ENCODE assay signal across 8 cellular contexts in the genomic region with DNA sequence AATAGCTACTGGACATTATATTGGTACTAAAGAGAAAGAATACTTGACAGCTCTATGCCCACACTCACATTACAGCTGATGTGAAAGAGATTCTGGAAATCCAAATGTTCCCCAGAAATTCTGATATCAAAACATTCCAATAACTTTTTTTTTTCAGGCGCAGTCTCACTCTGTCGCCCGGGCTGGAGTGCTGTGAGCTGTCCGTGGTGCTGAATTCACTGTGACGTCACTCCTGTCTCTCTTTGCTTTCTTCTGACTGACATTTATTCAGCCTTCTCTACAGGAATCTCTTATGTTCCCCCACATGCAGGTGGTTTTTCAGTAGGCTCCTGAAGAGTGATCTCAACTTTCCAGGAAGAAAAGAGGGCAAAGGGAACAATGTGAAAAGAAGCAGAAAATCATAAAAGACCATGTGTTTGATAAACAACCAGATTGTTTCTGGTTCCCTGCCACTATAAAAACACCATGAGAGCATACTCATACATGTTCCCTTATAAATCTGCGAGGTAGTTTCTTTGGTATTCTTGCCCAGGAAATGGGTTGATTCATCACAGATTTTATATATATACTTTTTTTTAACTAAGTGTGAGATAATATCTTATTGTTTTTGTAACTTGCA. TPM values are rescaled to one million over a fixed set of nuclear protein-coding genes. Genes with fewer than 3 reads are reported as not detected.
A peak's percentile ranks its signal among the peaks of the same experiment; 100 is the strongest.
DNase-seq lines count a peak whose midpoint lies in the region; ATAC-seq and TF ChIP-seq lines count a peak whose summit lies in the region.

No MANE protein-coding gene starts in this region.

- no peaks in the 10 kb centered on the region for H4K20me1 ChIP-seq in fibroblast of lung (ENCODE audit: control insufficient read depth, extremely low read depth, insufficient read depth, low read length)

- H3K9me3 Mint-ChIP-seq in activated CD8-positive, alpha-beta memory T cell treated with anti-CD3 and anti-CD28 coated beads, Interleukin-2, amount 10 ng/mL, durations not matched to agents 7 days and 5 days (ENCODE audit: low read depth): no peaks in the 10 kb centered on the region

- H3K4me2 ChIP-seq in fibroblast of lung (ENCODE audit: extremely low read depth, insufficient read depth, low read length): no peak overlapping the region

- no peak overlapping the region for H3K27ac ChIP-seq in fibroblast of lung (ENCODE audit: insufficient read depth, low read length)
- no peak overlapping the region for H3K27ac ChIP-seq in testis

- no peak overlapping the region for H3K9ac ChIP-seq in fibroblast of lung (ENCODE audit: insufficient read depth, low read length)

- no peak overlapping the region for H3K27ac Mint-ChIP-seq in activated CD8-positive, alpha-beta memory T cell treated with anti-CD3 and anti-CD28 coated beads, Interleukin-2, amount 10 ng/mL, durations not matched to agents 7 days and 5 days

- intact Hi-C loops in testis (cut with DNase I; ENCODE audit: low total_unique reads): no loop called here

- TF ChIP-seq CTCF in fibroblast of lung (conservative IDR thresholded peaks at IDR 0.05 in 1 of 2, IDR thresholded peaks at IDR 0.05 in 1 of 2; ENCODE audit: low read depth in 1 of 2, low read length in 2 of 2): no peak
- TF ChIP-seq CTCF in testis (IDR thresholded peaks at IDR 0.05): no peak

- no peaks in the 10 kb centered on the region for H3K9me3 ChIP-seq in fibroblast of lung (ENCODE audit: control insufficient read depth, insufficient read depth, low read depth, low read length)
- H3K9me3 ChIP-seq in testis: no peaks in the 10 kb centered on the region

- CTCF ChIA-PET in activated CD8-positive, alpha-beta memory T cell treated with anti-CD3 and anti-CD28 coated beads, Interleukin-2, amount 10 ng/mL, durations not matched to agents 7 days and 5 days (lab: Charles Lee): no interaction called here

- no peaks in the 10 kb centered on the region for H3K27me3 ChIP-seq in fibroblast of lung (ENCODE audit: control insufficient read depth, insufficient read depth, low read length)
- no peaks in the 10 kb centered on the region for H3K27me3 ChIP-seq in testis

- no peak for TF ChIP-seq POLR2A in testis (IDR thresholded peaks at IDR 0.05)

- peaks cover 16% of the 10 kb centered on the region for H3K27me3 Mint-ChIP-seq in activated CD8-positive, alpha-beta memory T cell treated with anti-CD3 and anti-CD28 coated beads, Interleukin-2, amount 10 ng/mL, durations not matched to agents 7 days and 5 days

- no peaks in the 10 kb centered on the region for H3K36me3 ChIP-seq in fibroblast of lung (ENCODE audit: control insufficient read depth, insufficient read depth, low read length)
- no peaks in the 10 kb centered on the region for H3K36me3 ChIP-seq in testis (ENCODE audit: low read depth, missing control alignments)

- H3K4me3 ChIP-seq in fibroblast of lung (replicated peaks in 1 of 4; ENCODE audit: control extremely low read depth in 1 of 4, insufficient read depth in 1 of 4, low read depth in 3 of 4, low read length in 4 of 4): no peak overlapping the region
- H3K4me3 ChIP-seq in testis: no peak overlapping the region

- H3K4me1 ChIP-seq in fibroblast of lung (ENCODE audit: control insufficient read depth, extremely low read depth, insufficient read depth, low read length) (no peaks in the 10 kb centered on the region), testis (no peaks in the 10 kb centered on the region)

- no peaks in the 10 kb centered on the region for H3K4me1 Mint-ChIP-seq in activated CD8-positive, alpha-beta memory T cell treated with anti-CD3 and anti-CD28 coated beads, Interleukin-2, amount 10 ng/mL, durations not matched to agents 7 days and 5 days

- WGBS in testis, 2 donors: 8% methylated on average over 6 of the region's 6 CpGs

- no peaks in the 10 kb centered on the region for H3K36me3 Mint-ChIP-seq in activated CD8-positive, alpha-beta memory T cell treated with anti-CD3 and anti-CD28 coated beads, Interleukin-2, amount 10 ng/mL, durations not matched to agents 7 days and 5 days

- H3K79me2 ChIP-seq in fibroblast of lung (ENCODE audit: control insufficient read depth, insufficient read depth, low read length): no peaks in the 10 kb centered on the region

- no peak overlapping the region for H3K4me3 Mint-ChIP-seq in activated CD8-positive, alpha-beta memory T cell treated with anti-CD3 and anti-CD28 coated beads, Interleukin-2, amount 10 ng/mL, durations not matched to agents 7 days and 5 days

- H2AFZ ChIP-seq in fibroblast of lung (ENCODE audit: low read length): no peak overlapping the region

- ATAC-seq in activated CD8-positive, alpha-beta memory T cell treated with anti-CD3 and anti-CD28 coated beads, Interleukin-2, amount 10 ng/mL, durations not matched to agents 7 days and 5 days: no peak
- ATAC-seq in HG03571 (IDR thresholded peaks at IDR 0.05; ENCODE audit: unreplicated experiment): no peak

- peak; percentile 70 for DNase-seq in ELR (ENCODE audit: low read depth)
- peak; percentile 50 for DNase-seq in NOMO-1 treated with DMSO at 0.1 percent for 48 hours (lab: John Stamatoyannopoulos, UW; ENCODE audit: unreplicated experiment)
- peak; percentile 74 for DNase-seq in activated CD8-positive, alpha-beta memory T cell treated with anti-CD3 and anti-CD28 coated beads, Interleukin-2, amount 10 ng/mL, durations not matched to agents 7 days and 5 days
- peak; percentile 52 to 66 for DNase-seq in fibroblast of lung (ENCODE audit: low read depth in 2 of 2)
- peak in 32 of 56 donors; percentile 2 to 63 (median 10) for DNase-seq in nucleus accumbens (lab: John Stamatoyannopoulos, UW)
- DNase-seq in testis: peak; percentile 90
- DNase-seq in NCI-H146 treated with DMSO at 0.1 percent for 48 hours (lab: John Stamatoyannopoulos, UW; ENCODE audit: unreplicated experiment): no peak

RNA-seq across cellular contexts. Expression of a gene that starts 6.2 kb away (rescaled TPM):
- total RNA-seq in activated CD8-positive, alpha-beta memory T cell treated with anti-CD3 and anti-CD28 coated beads, Interleukin-2, amount 10 ng/mL, durations not matched to agents 7 days and 5 days: not detected
- total RNA-seq in fibroblast of lung: not detected in 2 replicates
- not detected in 2 replicates for polyA plus RNA-seq in fibroblast of lung
- polyA plus RNA-seq in fibroblast of lung (2012): not detected in 2 replicates
- polyA minus RNA-seq in fibroblast of lung (ENCODE audit: low replicate concordance): not detected in 2 replicates
- not detected for total RNA-seq in testis
- polyA plus RNA-seq in testis (ENCODE audit: insufficient read depth, low read depth, low replicate concordance): not detected

RNA-seq across cellular contexts. Expression of a gene that starts 31.7 kb away (rescaled TPM):
- total RNA-seq in activated CD8-positive, alpha-beta memory T cell treated with anti-CD3 and anti-CD28 coated beads, Interleukin-2, amount 10 ng/mL, durations not matched to agents 7 days and 5 days: not detected
- total RNA-seq in fibroblast of lung: not detected in 2 replicates
- polyA plus RNA-seq in fibroblast of lung: not detected in 2 replicates
- not detected in 2 replicates for polyA plus RNA-seq in fibroblast of lung (2012)
- polyA minus RNA-seq in fibroblast of lung (ENCODE audit: low replicate concordance): not detected in 2 replicates
- total RNA-seq in testis: 1 to 10 TPM; 1.3 to 3.0 TPM
- 20.3 TPM for polyA plus RNA-seq in testis (ENCODE audit: insufficient read depth, low read depth, low replicate concordance)

RNA-seq across cellular contexts. Expression of a gene that starts 37.9 kb away (rescaled TPM):
- total RNA-seq in activated CD8-positive, alpha-beta memory T cell treated with anti-CD3 and anti-CD28 coated beads, Interleukin-2, amount 10 ng/mL, durations not matched to agents 7 days and 5 days: not detected
- not detected in 2 replicates for total RNA-seq in fibroblast of lung
- not detected in 2 replicates for polyA plus RNA-seq in fibroblast of lung
- polyA plus RNA-seq in fibroblast of lung (2012): not detected in 2 replicates
- polyA minus RNA-seq in fibroblast of lung (ENCODE audit: low replicate concordance): not detected in 2 replicates
- not detected for total RNA-seq in testis
- not detected for polyA plus RNA-seq in testis (ENCODE audit: insufficient read depth, low read depth, low replicate concordance)

RNA-seq across cellular contexts. Expression of a gene that starts 47.1 kb away (rescaled TPM):
- not detected for total RNA-seq in activated CD8-positive, alpha-beta memory T cell treated with anti-CD3 and anti-CD28 coated beads, Interleukin-2, amount 10 ng/mL, durations not matched to agents 7 days and 5 days
- total RNA-seq in fibroblast of lung: not detected in 2 replicates
- polyA plus RNA-seq in fibroblast of lung: not detected in 2 replicates
- polyA plus RNA-seq in fibroblast of lung (2012): not detected in 2 replicates
- polyA minus RNA-seq in fibroblast of lung (ENCODE audit: low replicate concordance): not detected in 2 replicates
- total RNA-seq in testis: not detected
- polyA plus RNA-seq in testis (ENCODE audit: insufficient read depth, low read depth, low replicate concordance): not detected
